ENCODE assay signal across 8 cellular contexts in genomic region chr11:10807629-10808552, GRCh38. TPM values are rescaled to one million over a fixed set of nuclear protein-coding genes. Genes with fewer than 3 reads are reported as not detected.
DNase-seq lines count a peak whose midpoint lies in the region; ATAC-seq and TF ChIP-seq lines count a peak whose summit lies in the region.

No MANE protein-coding gene starts in this region.

- DNase-seq in DND-41 (peak; percentile 69), H7 (peak; percentile 66), NCI-H146 treated with DMSO at 0.1 percent for 48 hours (lab: John Stamatoyannopoulos, UW; ENCODE audit: unreplicated experiment) (peak; percentile 31), epithelial cell of prostate (ENCODE audit: low read depth, low spot score) (no peak), mucosa of descending colon (peak; percentile 63 to 78 (median 75)), NCI-H2171 (lab: John Stamatoyannopoulos, UW) (no peak)
- DNase-seq in activated CD8-positive, alpha-beta memory T cell treated with anti-CD3 and anti-CD28 coated beads, Interleukin-2, amount 50 U/mL, for 48 hours, result peak; percentile 76
- peak; percentile 28 for DNase-seq in stimulated activated CD8-positive, alpha-beta memory T cell treated with anti-CD3 and anti-CD28 coated beads, Interleukin-4, amount 100 ng/mL, for 24 hours (ENCODE audit: low read depth)

- H3K4me3 ChIP-seq in DND-41 (ENCODE audit: low read depth in 1 of 2, low read length in 2 of 2) (peak overlapping the region; percentile 80 to 92), H7 (ENCODE audit: insufficient read depth, low read depth, low read length) (peak overlapping the region; percentile 98), mucosa of descending colon (peak overlapping the region; percentile 100)

- H3K79me2 ChIP-seq in DND-41 (ENCODE audit: insufficient read depth, low read length), result peaks cover 55% of the 10 kb centered on the region

- intact Hi-C loops in mucosa of descending colon (cut with DNase I, micrococcal nuclease), result loop anchor here (5.0 to 10.0 kb wide), 3 partner anchors 49 to 127 kb away; partner anchors contain the start of gene ZBED5 (in 1 of the 2)

- ATAC-seq in DND-41 (ENCODE audit: insufficient read depth, low read depth), result peak; percentile 8; the same call in 2 of the 3 replicates
- peak; percentile 18 for ATAC-seq in mucosa of descending colon

- H4K20me1 ChIP-seq in DND-41 (ENCODE audit: insufficient read depth, low read length), result peaks cover 34% of the 10 kb centered on the region; the same call in 1 of the 2 replicates

- H3K4me2 ChIP-seq in DND-41 (ENCODE audit: insufficient read depth, low read length), result peak overlapping the region; percentile 76

- H3K4me1 ChIP-seq in DND-41 (ENCODE audit: insufficient read depth, low read length) (peaks cover 57% of the 10 kb centered on the region), mucosa of descending colon (ENCODE audit: low read depth) (peaks cover 30% of the 10 kb centered on the region)

- H3K27me3 ChIP-seq in DND-41 (ENCODE audit: insufficient read depth, low read length, poor library complexity) (no peaks in the 10 kb centered on the region), H7 (ENCODE audit: control insufficient read depth, insufficient read depth, low read length) (no peaks in the 10 kb centered on the region; the same call in 1 of the 2 replicates)

- H3K9ac ChIP-seq in DND-41 (ENCODE audit: low read depth, low read length), result peak overlapping the region; percentile 100

- TF ChIP-seq CTCF in DND-41 (IDR thresholded peaks at IDR 0.05; ENCODE audit: borderline replicate concordance, extremely low read depth, low read length, poor library complexity, severe bottlenecking) (no peak), mucosa of descending colon (IDR thresholded peaks at IDR 0.05) (no peak)

- H3K27ac ChIP-seq in DND-41 (ENCODE audit: low read length) (peak overlapping the region; percentile 99), epithelial cell of prostate (peak overlapping the region; percentile 94)

- no peaks in the 10 kb centered on the region for H3K9me3 ChIP-seq in DND-41 (ENCODE audit: insufficient read depth, low read length, severe bottlenecking)
- H3K9me3 ChIP-seq in mucosa of descending colon, result no peaks in the 10 kb centered on the region

- H3K36me3 ChIP-seq in DND-41 (ENCODE audit: insufficient read depth, low read length) (peaks cover 54% of the 10 kb centered on the region), H7 (replicated peaks; ENCODE audit: control insufficient read depth, insufficient read depth, low read length) (peaks cover 32% of the 10 kb centered on the region), mucosa of descending colon (ENCODE audit: low read depth) (peaks cover 11% of the 10 kb centered on the region)

- H2AFZ ChIP-seq in DND-41 (ENCODE audit: low read depth, low read length), result peak overlapping the region; percentile 84

RNA-seq across cellular contexts. Expression of gene EIF4G2, which starts 0.8 kb away (rescaled TPM):
- total RNA-seq in H7 (2014; rRNA removed; shearing (Covaris generic)), result 768 and 799 TPM in 2 replicates
- 100 to 1,000 TPM; 776 to 976 (median 934) TPM for total RNA-seq in mucosa of descending colon

RNA-seq across cellular contexts. Expression of gene ZBED5, which starts 50.0 kb away (rescaled TPM):
- 34.2 and 47.7 TPM in 2 replicates for total RNA-seq in H7 (2014; rRNA removed; shearing (Covaris generic))
- total RNA-seq in mucosa of descending colon, result 10 to 100 TPM; 39.5 to 54.2 (median 42.6) TPM

RNA-seq across cellular contexts. Expression of gene CTR9, which starts 56.8 kb away (rescaled TPM):
- 20.5 and 21.5 TPM in 2 replicates for total RNA-seq in H7 (2014; rRNA removed; shearing (Covaris generic))
- total RNA-seq in mucosa of descending colon, result 10 to 100 TPM; 27.1 to 30.9 (median 27.4) TPM

Comparison
In these comparisons a context has a peak if more than half of its experiments do, and no peak if none do; other contexts are left out.
1. DNase-seq: peak in DND-41 (single experiment), H7 (single experiment), NCI-H146 treated with DMSO at 0.1 percent for 48 hours (single experiment), activated CD8-positive, alpha-beta memory T cell treated with anti-CD3 and anti-CD28 coated beads, Interleukin-2, amount 50 U/mL, for 48 hours (single experiment), mucosa of descending colon (3 of 3) and stimulated activated CD8-positive, alpha-beta memory T cell treated with anti-CD3 and anti-CD28 coated beads, Interleukin-4, amount 100 ng/mL, for 24 hours (single experiment); none in epithelial cell of prostate (single experiment) and NCI-H2171 (single experiment).
2. Peak in every context shown above with its lines, with median percentiles within 50 percentile points of each other: H3K4me3 ChIP-seq.